Comparison of ENCODE assay signal across 26 cellular contexts in the genomic region with DNA sequence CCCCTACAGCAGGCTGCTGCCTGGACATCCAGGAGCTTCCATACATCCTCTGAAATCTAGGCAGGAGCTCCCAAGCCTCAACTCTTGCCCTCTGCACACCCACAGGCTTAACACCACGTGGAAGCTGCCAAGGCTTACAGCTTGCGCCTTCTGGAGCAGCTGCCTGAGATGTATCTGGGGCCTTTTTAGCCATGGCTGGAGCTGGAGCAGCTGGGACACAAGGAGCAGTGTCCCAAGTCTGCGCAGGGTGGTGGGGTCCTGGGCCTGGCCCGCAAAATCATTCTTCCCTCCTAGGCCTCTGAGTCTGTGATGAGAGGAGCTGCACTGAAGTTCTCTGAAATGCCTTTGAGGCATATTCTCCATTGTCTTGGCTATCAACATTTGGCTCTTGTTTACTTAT.
DNase-seq lines count a peak whose midpoint lies in the region; ATAC-seq and TF ChIP-seq lines count a peak whose summit lies in the region.
"Had no signal": no experiment of that assay in that cellular context is flagged by ENCODE, and none has a peak within 500 bp of the region (broad histone marks: within the 10 kb centered on the region; RNA-seq: fewer than 3 reads in every experiment).

No MANE protein-coding gene starts in this region.

- H3K27ac ChIP-seq in neuronal stem cell (replicated peaks; ENCODE audit: low read length): no peak overlapping the region
- H3K27ac ChIP-seq: HL-60, left lung, skin epidermis, tibial artery had no signal

- H4K91ac ChIP-seq in neuronal stem cell (ENCODE audit: low read depth, low read length, poor library complexity): no peak overlapping the region

- no peaks in the 10 kb centered on the region for H3K36me3 ChIP-seq in neuronal stem cell (replicated peaks in 1 of 2; ENCODE audit: control insufficient read depth in 2 of 2, insufficient read depth in 2 of 2, low read length in 2 of 2)
- H3K36me3 ChIP-seq: left lung, tibial artery had no signal

- H3K27ac Mint-ChIP-seq in natural killer cell: no peak overlapping the region
- no peak overlapping the region for H3K27ac Mint-ChIP-seq in natural killer cell treated with Interleukin-12 subunit alpha and Interleukin-12 subunit beta and Interleukin-15 and Interleukin-18, amount 100 ng/mL, for 72 hours
- no peak overlapping the region for H3K27ac Mint-ChIP-seq in chondrocyte (ENCODE audit: unreplicated experiment)
- H3K27ac Mint-ChIP-seq: activated CD4-positive, alpha-beta T cell treated with anti-CD3 and anti-CD28 coated beads, Interleukin-2, amount 10 ng/mL, durations not matched to agents 7 days and 5 days; activated T-cell treated with anti-CD3 and anti-CD28 coated beads, Interleukin-2, amount 50 U/mL, for 72 hours; immature natural killer cell had no signal

- no peak overlapping the region for H3K4me2 ChIP-seq in neuronal stem cell (ENCODE audit: insufficient read depth, low read length, poor library complexity, severe bottlenecking)

- ATAC-seq in natural killer cell: no peak
- ATAC-seq in natural killer cell treated with Interleukin-12 subunit alpha and Interleukin-12 subunit beta and Interleukin-15 and Interleukin-18, amount 100 ng/mL, for 72 hours: no peak
- ATAC-seq: activated T-cell treated with anti-CD3 and anti-CD28 coated beads, Interleukin-2, amount 50 U/mL, for 72 hours; esophagus mucosa; left lung had no signal

- H2BK15ac ChIP-seq in neuronal stem cell (ENCODE audit: low read length): no peak overlapping the region

- H3K4me1 ChIP-seq in neuronal stem cell (ENCODE audit: control insufficient read depth in 2 of 2, insufficient read depth in 1 of 2, low read depth in 1 of 2, low read length in 2 of 2): peaks cover 0 to 11% of the 10 kb centered on the region in 2 donors
- H3K4me1 ChIP-seq: tibial artery had no signal

- no peak overlapping the region for H3K4ac ChIP-seq in neuronal stem cell (ENCODE audit: low read length)

- peak overlapping the region; percentile 92 for H2AK5ac ChIP-seq in neuronal stem cell (ENCODE audit: low read depth, low read length)

- peaks cover 0 to 4% of the 10 kb centered on the region in 2 donors for H3K27me3 Mint-ChIP-seq in natural killer cell (ENCODE audit: low read depth in 2 of 2)
- peaks cover 0 to 4% of the 10 kb centered on the region in 2 donors for H3K27me3 Mint-ChIP-seq in natural killer cell treated with Interleukin-12 subunit alpha and Interleukin-12 subunit beta and Interleukin-15 and Interleukin-18, amount 100 ng/mL, for 72 hours
- H3K27me3 Mint-ChIP-seq in chondrocyte (ENCODE audit: low read depth): peaks cover 12% of the 10 kb centered on the region
- H3K27me3 Mint-ChIP-seq: activated CD4-positive, alpha-beta T cell treated with anti-CD3 and anti-CD28 coated beads, Interleukin-2, amount 10 ng/mL, durations not matched to agents 7 days and 5 days had no signal

- H3K4me3 Mint-ChIP-seq in natural killer cell (no peak overlapping the region), chondrocyte (ENCODE audit: unreplicated experiment) (no peak overlapping the region)
- H3K4me3 Mint-ChIP-seq in natural killer cell treated with Interleukin-12 subunit alpha and Interleukin-12 subunit beta and Interleukin-15 and Interleukin-18, amount 100 ng/mL, for 72 hours: no peak overlapping the region
- H3K4me3 Mint-ChIP-seq: activated CD4-positive, alpha-beta T cell treated with anti-CD3 and anti-CD28 coated beads, Interleukin-2, amount 10 ng/mL, durations not matched to agents 7 days and 5 days; activated T-cell treated with anti-CD3 and anti-CD28 coated beads, Interleukin-2, amount 50 U/mL, for 72 hours; immature natural killer cell had no signal

- DNase-seq in natural killer cell (peak; percentile 11), chondrocyte (ENCODE audit: low spot score) (peak; percentile 26), neuronal stem cell (ENCODE audit: low spot score) (no peak), OCI-M2 (lab: John Stamatoyannopoulos, UW; ENCODE audit: unreplicated experiment) (no peak), germinal center (ENCODE audit: low spot score) (no peak), putamen (ENCODE audit: low spot score) (no peak), cerebellum (ENCODE audit: low spot score) (no peak)
- no peak for DNase-seq in natural killer cell treated with Interleukin-12 subunit alpha and Interleukin-12 subunit beta and Interleukin-15 and Interleukin-18, amount 100 ng/mL, for 72 hours (ENCODE audit: low spot score)
- DNase-seq: activated CD4-positive, alpha-beta T cell treated with anti-CD3 and anti-CD28 coated beads, Interleukin-2, amount 10 ng/mL, durations not matched to agents 7 days and 5 days; activated naive CD4-positive, alpha-beta T cell treated with Interleukin-2 at 50 U/mL for 16 hours; activated T-cell treated with anti-CD3 and anti-CD28 coated beads, Interleukin-2, amount 50 U/mL, for 72 hours; amygdala; cortex of kidney; DND-41; foreskin fibroblast; immature natural killer cell; mesenchymal stem cell; NK-92 treated with Interleukin-12 subunit alpha and Interleukin-12 subunit beta, amount 100 ng/mL, for 24 hours; nucleus accumbens; SHP77 treated with DMSO at 0.1 percent for 48 hours; stimulated activated CD8-positive, alpha-beta memory T cell treated with anti-CD3 and anti-CD28 coated beads, Interleukin-4, amount 100 ng/mL, for 48 hours had no signal

- H3K4me3 ChIP-seq in neuronal stem cell (ENCODE audit: low read length in 2 of 2): no peak overlapping the region
- H3K4me3 ChIP-seq: left lung, skin epidermis, tibial artery had no signal

- H4K8ac ChIP-seq in neuronal stem cell (ENCODE audit: low read depth, low read length): peak overlapping the region; percentile 31

- TF ChIP-seq CTCF in natural killer cell (IDR thresholded peaks at IDR 0.05) (no peak), chondrocyte (IDR thresholded peaks at IDR 0.05) (no peak)

- H3K14ac ChIP-seq in neuronal stem cell (ENCODE audit: low read length): peak overlapping the region; percentile 64

- no peak overlapping the region for H2AFZ ChIP-seq in neuronal stem cell (ENCODE audit: low read length)

- H2BK12ac ChIP-seq in neuronal stem cell (ENCODE audit: low read length): peak overlapping the region; percentile 63

- H3K23ac ChIP-seq in neuronal stem cell (ENCODE audit: low read depth, low read length, poor library complexity): no peak overlapping the region

- no peak overlapping the region for H3K9ac ChIP-seq in neuronal stem cell (ENCODE audit: low read depth, low read length, poor library complexity)

- no peaks in the 10 kb centered on the region for H3K79me1 ChIP-seq in neuronal stem cell (ENCODE audit: low read depth, low read length)

- no peak overlapping the region for H2BK120ac ChIP-seq in neuronal stem cell (ENCODE audit: low read depth, low read length)

- peak overlapping the region; percentile 4 for H2BK5ac ChIP-seq in neuronal stem cell (ENCODE audit: low read length)

- H3K18ac ChIP-seq in neuronal stem cell (ENCODE audit: low read length): peak overlapping the region; percentile 86

- peaks cover 0 to 5% of the 10 kb centered on the region in 2 donors for H3K9me3 ChIP-seq in neuronal stem cell (replicated peaks in 1 of 2; ENCODE audit: control insufficient read depth in 2 of 2, insufficient read depth in 1 of 2, low read depth in 1 of 2, low read length in 2 of 2)

- WGBS in neuronal stem cell (ENCODE audit: extremely low coverage in 2 of 2, insufficient read length in 2 of 2, insufficient replicate concordance in 1 of 2), 2 donors: no CpG with 5 or more reads among the region's 4 CpGs

- peaks cover 0 to 3% of the 10 kb centered on the region in 2 donors for H3K9me3 Mint-ChIP-seq in natural killer cell
- H3K9me3 Mint-ChIP-seq in natural killer cell treated with Interleukin-12 subunit alpha and Interleukin-12 subunit beta and Interleukin-15 and Interleukin-18, amount 100 ng/mL, for 72 hours: peaks cover 3% of the 10 kb centered on the region
- H3K9me3 Mint-ChIP-seq in chondrocyte (ENCODE audit: low read depth): peaks cover 21% of the 10 kb centered on the region

- no peaks in the 10 kb centered on the region for H3K27me3 ChIP-seq in neuronal stem cell (ENCODE audit: control insufficient read depth in 3 of 3, insufficient read depth in 3 of 3, low read depth in 1 of 3, low read length in 3 of 3)
- H3K27me3 ChIP-seq: left lung had no signal

- intact Hi-C loops in natural killer cell (cut with micrococcal nuclease): no loop called here

- H3K4me1 Mint-ChIP-seq in natural killer cell (peaks cover 0 to 10% of the 10 kb centered on the region in 2 donors), chondrocyte (ENCODE audit: low read depth) (peaks cover 4% of the 10 kb centered on the region)
- no peaks in the 10 kb centered on the region for H3K4me1 Mint-ChIP-seq in natural killer cell treated with Interleukin-12 subunit alpha and Interleukin-12 subunit beta and Interleukin-15 and Interleukin-18, amount 100 ng/mL, for 72 hours (ENCODE audit: low read depth in 2 of 2)
- H3K4me1 Mint-ChIP-seq: activated CD4-positive, alpha-beta T cell treated with anti-CD3 and anti-CD28 coated beads, Interleukin-2, amount 10 ng/mL, durations not matched to agents 7 days and 5 days; immature natural killer cell had no signal

- H3K36me3 Mint-ChIP-seq in natural killer cell (no peaks in the 10 kb centered on the region), chondrocyte (ENCODE audit: low read depth) (peaks cover 6% of the 10 kb centered on the region)
- H3K36me3 Mint-ChIP-seq in natural killer cell treated with Interleukin-12 subunit alpha and Interleukin-12 subunit beta and Interleukin-15 and Interleukin-18, amount 100 ng/mL, for 72 hours: no peaks in the 10 kb centered on the region

Comparison
In these comparisons a context has a peak if more than half of its experiments do, and no peak if none do; other contexts are left out.
1. DNase-seq: peak in natural killer cell (single experiment) and chondrocyte (single experiment); none in natural killer cell treated with Interleukin-12 subunit alpha and Interleukin-12 subunit beta and Interleukin-15 and Interleukin-18, amount 100 ng/mL, for 72 hours (single experiment), neuronal stem cell (single experiment), OCI-M2 (single experiment), germinal center (single experiment), putamen (single experiment) and cerebellum (single experiment).